9 cellular contexts compared by ENCODE assay signal in genomic region chr1:220878223-220879081, GRCh38. TPM values are rescaled to one million over a fixed set of nuclear protein-coding genes. Genes with fewer than 3 reads are reported as not detected.
A peak's percentile ranks its signal among the peaks of the same experiment; 100 is the strongest.
DNase-seq lines count a peak whose midpoint lies in the region; ATAC-seq and TF ChIP-seq lines count a peak whose summit lies in the region.
"Had no signal": no experiment of that assay in that cellular context is flagged by ENCODE, and none has a peak within 500 bp of the region (broad histone marks: within the 10 kb centered on the region; RNA-seq: fewer than 3 reads in every experiment).

No MANE protein-coding gene starts in this region.

- no peaks in the 10 kb centered on the region for H3K27me3 ChIP-seq in aorta (ENCODE audit: control insufficient read depth in 1 of 2, insufficient read depth in 2 of 2, low read length in 1 of 2)

- peaks cover 26% of the 10 kb centered on the region for H3K4me1 Mint-ChIP-seq in activated CD4-positive, alpha-beta T cell treated with anti-CD3 and anti-CD28 coated beads, Interleukin-2, amount 10 ng/mL, durations not matched to agents 24 days and 14 days
- H3K4me1 Mint-ChIP-seq in IgD-negative memory B cell (peaks cover 20 to 41% (median 28%) of the 10 kb centered on the region in 3 donors), brain (peaks cover 53% of the 10 kb centered on the region), memory B cell (peaks cover 31% of the 10 kb centered on the region)

- intact Hi-C loops in activated CD4-positive, alpha-beta T cell treated with anti-CD3 and anti-CD28 coated beads, Interleukin-2, amount 10 ng/mL, durations not matched to agents 24 days and 14 days (cut with micrococcal nuclease) = loop anchor here (1.0 to 2.0 kb wide), 2 partner anchors 14 to 191 kb away; no protein-coding TSS in a partner anchor
- intact Hi-C loops in aorta (cut with DNase I) = loop anchor here (5.0 to 10.0 kb wide), 4 partner anchors 71 to 1576 kb away; no protein-coding TSS in a partner anchor

- H3K27me3 Mint-ChIP-seq in activated CD4-positive, alpha-beta T cell treated with anti-CD3 and anti-CD28 coated beads, Interleukin-2, amount 10 ng/mL, durations not matched to agents 24 days and 14 days = peaks cover 77% of the 10 kb centered on the region
- H3K27me3 Mint-ChIP-seq in IgD-negative memory B cell = peaks cover 13% of the 10 kb centered on the region
- peaks cover 99% of the 10 kb centered on the region for H3K27me3 Mint-ChIP-seq in brain
- peaks cover 1% of the 10 kb centered on the region for H3K27me3 Mint-ChIP-seq in memory B cell

- no peaks in the 10 kb centered on the region for H3K4me1 ChIP-seq in aorta (ENCODE audit: control insufficient read depth in 1 of 2, insufficient read depth in 2 of 2, low read length in 2 of 2)

- H3K9me3 ChIP-seq in aorta (ENCODE audit: control insufficient read depth, low read length) = no peaks in the 10 kb centered on the region

- 20 to 24% methylated on average over 41 of the region's 41 CpGs for WGBS in aorta, 2 donors

- no peaks in the 10 kb centered on the region for H3K9me3 Mint-ChIP-seq in activated CD4-positive, alpha-beta T cell treated with anti-CD3 and anti-CD28 coated beads, Interleukin-2, amount 10 ng/mL, durations not matched to agents 24 days and 14 days
- H3K9me3 Mint-ChIP-seq in IgD-negative memory B cell (no peaks in the 10 kb centered on the region), brain (peaks cover 0 to 6% (median 0%) of the 10 kb centered on the region in 5 experiments), memory B cell (no peaks in the 10 kb centered on the region)

- DNase-seq in activated CD4-positive, alpha-beta T cell treated with anti-CD3 and anti-CD28 coated beads, Interleukin-2, amount 10 ng/mL, durations not matched to agents 24 days and 14 days = peak; percentile 62
- no peak for DNase-seq in activated CD4-positive, alpha-beta T cell treated with anti-CD3 and anti-CD28 coated beads, Interleukin-2, amount 50 U/mL, for 4 hours
- DNase-seq in memory B cell (ENCODE audit: low spot score in 2 of 2) = no peak
- DNase-seq in aorta = peak in 1 of 2 donors; percentile 79
- DNase-seq in DMS153 treated with DMSO at 0.1 percent for 48 hours (lab: John Stamatoyannopoulos, UW; ENCODE audit: unreplicated experiment) = no peak
- DNase-seq in mucosa of gallbladder (ENCODE audit: low spot score) = no peak
- DNase-seq: DND-41 had no signal

- peak overlapping the region; percentile 90 for H3K4me3 Mint-ChIP-seq in activated CD4-positive, alpha-beta T cell treated with anti-CD3 and anti-CD28 coated beads, Interleukin-2, amount 10 ng/mL, durations not matched to agents 24 days and 14 days
- H3K4me3 Mint-ChIP-seq in IgD-negative memory B cell (peak overlapping the region; percentile 89 to 96 (median 94)), brain (peak overlapping the region; percentile 76 to 86 (median 83)), memory B cell (peak overlapping the region; percentile 94)

- peak overlapping the region; percentile 23 to 84 for H3K4me3 ChIP-seq in aorta (ENCODE audit: low read length in 2 of 2)

- H3K36me3 ChIP-seq in aorta (ENCODE audit: control insufficient read depth in 1 of 2, insufficient read depth in 2 of 2, low read length in 1 of 2) = no peaks in the 10 kb centered on the region

- H3K36me3 Mint-ChIP-seq in activated CD4-positive, alpha-beta T cell treated with anti-CD3 and anti-CD28 coated beads, Interleukin-2, amount 10 ng/mL, durations not matched to agents 24 days and 14 days (ENCODE audit: low read depth) = peaks cover 6% of the 10 kb centered on the region
- H3K36me3 Mint-ChIP-seq in IgD-negative memory B cell (no peaks in the 10 kb centered on the region), brain (no peaks in the 10 kb centered on the region), memory B cell (peaks cover 8% of the 10 kb centered on the region)

- peak overlapping the region; percentile 88 for H3K27ac Mint-ChIP-seq in activated CD4-positive, alpha-beta T cell treated with anti-CD3 and anti-CD28 coated beads, Interleukin-2, amount 10 ng/mL, durations not matched to agents 24 days and 14 days
- H3K27ac Mint-ChIP-seq in IgD-negative memory B cell = peak overlapping the region; percentile 71 to 95 (median 95)
- H3K27ac Mint-ChIP-seq in brain = peak overlapping the region in 1 of 5 experiments; percentile 56
- H3K27ac Mint-ChIP-seq in memory B cell = peak overlapping the region; percentile 82

- no peak for ATAC-seq in memory B cell (ENCODE audit: low read depth)
- ATAC-seq in aorta (ENCODE audit: low FRiP score) = peak; percentile 0

- no peak overlapping the region for H3K27ac ChIP-seq in aorta (ENCODE audit: low read depth in 1 of 2, low read length in 2 of 2)

- no peak for TF ChIP-seq CTCF in brain (conservative IDR thresholded peaks at IDR 0.05)

RNA-seq across cellular contexts. Expression of gene HLX, which starts 0.8 kb away (rescaled TPM):
- total RNA-seq in activated CD4-positive, alpha-beta T cell treated with anti-CD3 and anti-CD28 coated beads, Interleukin-2, amount 10 ng/mL, durations not matched to agents 24 days and 14 days = 5.7 and 7.2 TPM in 2 replicates
- polyA plus RNA-seq in IgD-negative memory B cell (10.6 TPM), brain (ENCODE audit: insufficient read depth, low read depth, low replicate concordance) (1.8 TPM), aorta (1 to 10 TPM; 3.1 to 3.8 TPM)
- total RNA-seq in aorta (10 to 100 TPM; 13.1 to 21.6 TPM), mucosa of gallbladder (9.8 TPM)
